ENCODE assay signal across 8 cellular contexts in the genomic region with DNA sequence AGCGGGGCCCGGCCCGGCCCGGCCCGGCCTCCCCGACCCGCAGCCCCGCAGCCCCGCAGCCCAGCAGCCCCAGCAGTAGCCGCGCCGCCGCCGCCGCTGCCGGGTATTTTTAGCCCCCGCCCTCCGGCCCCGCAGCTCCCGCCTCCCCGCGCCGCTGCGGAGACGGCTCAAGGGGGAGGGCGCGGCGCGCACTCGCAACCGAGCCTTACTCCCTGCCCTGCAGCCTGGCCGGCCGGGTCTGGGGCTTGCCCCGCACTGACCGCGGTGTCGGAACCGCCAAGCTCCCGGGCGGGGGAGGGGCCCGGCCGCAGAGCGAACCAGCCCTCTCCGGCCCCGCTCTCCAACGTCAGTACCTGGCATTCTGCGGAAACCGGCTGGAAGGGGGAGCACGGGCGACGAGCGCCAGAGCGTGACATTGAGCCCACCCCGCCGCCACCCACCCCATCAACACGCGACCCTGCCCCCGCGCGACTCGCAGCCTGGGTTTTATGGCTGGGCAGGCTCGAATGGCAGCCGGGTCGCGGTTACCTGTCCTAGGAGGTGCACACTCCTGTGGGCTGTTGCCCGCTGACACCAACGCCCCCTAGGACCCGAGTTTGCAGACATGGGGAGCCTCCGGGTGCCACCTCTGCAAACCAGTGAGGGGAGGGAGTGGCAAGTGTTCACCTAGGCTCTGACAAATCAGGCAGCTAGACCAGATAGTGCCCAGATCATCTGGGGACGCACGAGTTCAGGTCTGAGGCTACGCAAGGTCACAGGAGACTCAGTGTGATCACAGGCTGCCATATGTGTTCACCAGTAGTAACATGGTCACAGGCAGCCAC. TPM values are rescaled to one million over a fixed set of nuclear protein-coding genes. Genes with fewer than 3 reads are reported as not detected.
A peak's percentile ranks its signal among the peaks of the same experiment; 100 is the strongest.
DNase-seq lines count a peak whose midpoint lies in the region; ATAC-seq and TF ChIP-seq lines count a peak whose summit lies in the region.

A gene with protein sequence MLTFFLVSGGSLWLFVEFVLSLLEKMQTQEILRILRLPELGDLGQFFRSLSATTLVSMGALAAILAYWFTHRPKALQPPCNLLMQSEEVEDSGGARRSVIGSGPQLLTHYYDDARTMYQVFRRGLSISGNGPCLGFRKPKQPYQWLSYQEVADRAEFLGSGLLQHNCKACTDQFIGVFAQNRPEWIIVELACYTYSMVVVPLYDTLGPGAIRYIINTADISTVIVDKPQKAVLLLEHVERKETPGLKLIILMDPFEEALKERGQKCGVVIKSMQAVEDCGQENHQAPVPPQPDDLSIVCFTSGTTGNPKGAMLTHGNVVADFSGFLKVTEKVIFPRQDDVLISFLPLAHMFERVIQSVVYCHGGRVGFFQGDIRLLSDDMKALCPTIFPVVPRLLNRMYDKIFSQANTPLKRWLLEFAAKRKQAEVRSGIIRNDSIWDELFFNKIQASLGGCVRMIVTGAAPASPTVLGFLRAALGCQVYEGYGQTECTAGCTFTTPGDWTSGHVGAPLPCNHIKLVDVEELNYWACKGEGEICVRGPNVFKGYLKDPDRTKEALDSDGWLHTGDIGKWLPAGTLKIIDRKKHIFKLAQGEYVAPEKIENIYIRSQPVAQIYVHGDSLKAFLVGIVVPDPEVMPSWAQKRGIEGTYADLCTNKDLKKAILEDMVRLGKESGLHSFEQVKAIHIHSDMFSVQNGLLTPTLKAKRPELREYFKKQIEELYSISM (minus strand): TSS at position 98 of the 824 bp plus-strand sequence. CDS start 105 bp downstream, outside the sequence.

- H3K27me3 ChIP-seq in BJ (ENCODE audit: control insufficient read depth, insufficient read depth, low read length) = peaks cover 33% of the 10 kb centered on the region
- peaks cover 66% of the 10 kb centered on the region for H3K27me3 ChIP-seq in MM.1S (replicated peaks; ENCODE audit: insufficient read depth, low read length)
- peaks cover 29% of the 10 kb centered on the region for H3K27me3 ChIP-seq in gastroesophageal sphincter
- peaks cover 91% of the 10 kb centered on the region for H3K27me3 ChIP-seq in neutrophil

- H3F3A ChIP-seq in MM.1S (ENCODE audit: insufficient read depth, low read length) = no peaks in the 10 kb centered on the region

- no peak within 1 kb of the TSS for H2AFZ ChIP-seq in MM.1S (ENCODE audit: low read length)

- DNase-seq in BJ (ENCODE audit: low read depth) = no peak
- DNase-seq in MM.1S = no peak
- DNase-seq in activated gamma-delta T cell treated with Interleukin-2 at 50 U/mL for 16 hours = peak; percentile 32
- no peak for DNase-seq in COR-L47 (lab: John Stamatoyannopoulos, UW)
- DNase-seq in NCI-H2171 treated with DMSO at 0.1 percent for 48 hours (lab: John Stamatoyannopoulos, UW) = no peak

- H3K79me2 ChIP-seq in MM.1S (ENCODE audit: low read length) = no peaks in the 10 kb centered on the region

- WGBS in gastroesophageal sphincter (ENCODE audit: low coverage in 1 of 2), 2 donors = 0% methylated on average over 2 of the region's 72 CpGs; no CpG with 5 or more reads in 1 of the 2 donors

- no peak for TF ChIP-seq EP300 in gastroesophageal sphincter (IDR thresholded peaks at IDR 0.05)

- H4K20me1 ChIP-seq in MM.1S (ENCODE audit: insufficient read depth, low read length) = no peaks in the 10 kb centered on the region

- peak within 1 kb of the TSS; percentile 46; the same call in 1 of the 2 replicates for H3K4me2 ChIP-seq in MM.1S (ENCODE audit: low read depth, low read length)

- no peak within 1 kb of the TSS for H3K9ac ChIP-seq in MM.1S (ENCODE audit: low read length)

- H3K9me2 ChIP-seq in MM.1S (replicated peaks; ENCODE audit: insufficient read depth, low read length) = no peaks in the 10 kb centered on the region

- POLR2A ChIA-PET in BJ (lab: Charles Lee) = no interaction called here

- TF ChIP-seq POLR2A in gastroesophageal sphincter (IDR thresholded peaks at IDR 0.05) = no peak

- ATAC-seq in gastroesophageal sphincter (peak; percentile 75), GM18867 (IDR thresholded peaks at IDR 0.05; ENCODE audit: unreplicated experiment) (no peak)

- no peak for TF ChIP-seq CTCF in BJ (IDR thresholded peaks at IDR 0.05; ENCODE audit: insufficient read depth, low read depth, low read length)
- no peak for TF ChIP-seq CTCF in MM.1S (IDR thresholded peaks at IDR 0.05; ENCODE audit: low read length)
- no peak for TF ChIP-seq CTCF in gastroesophageal sphincter (IDR thresholded peaks at IDR 0.05)
- TF ChIP-seq CTCF in neutrophil (IDR thresholded peaks at IDR 0.05) = no peak

- no peaks in the 10 kb centered on the region for H3K4me1 ChIP-seq in MM.1S (ENCODE audit: low read length)
- H3K4me1 ChIP-seq in gastroesophageal sphincter = peaks cover 0 to 27% (median 8%) of the 10 kb centered on the region in 3 donors
- H3K4me1 ChIP-seq in neutrophil (ENCODE audit: control insufficient read depth in 1 of 2, insufficient read depth in 1 of 2, low read depth in 1 of 2, low read length in 1 of 2) = peaks cover 0 to 9% of the 10 kb centered on the region in 2 experiments

- H3K36me3 ChIP-seq in BJ (ENCODE audit: control insufficient read depth, insufficient read depth, low read length) (no peaks in the 10 kb centered on the region), MM.1S (replicated peaks; ENCODE audit: insufficient read depth, low read length) (no peaks in the 10 kb centered on the region), gastroesophageal sphincter (no peaks in the 10 kb centered on the region), neutrophil (no peaks in the 10 kb centered on the region)

- CTCF ChIA-PET in BJ (lab: Yijun Ruan, JAX) = interaction anchor here (1.4 to 9.0 kb wide), 4 partner anchors 9 to 588 kb away, joined by 3 to 199 read pairs (median 3); no protein-coding TSS in a partner anchor

- H3K9me3 ChIP-seq in MM.1S (replicated peaks; ENCODE audit: insufficient read depth, low read length) = no peaks in the 10 kb centered on the region
- no peaks in the 10 kb centered on the region for H3K9me3 ChIP-seq in gastroesophageal sphincter
- no peaks in the 10 kb centered on the region for H3K9me3 ChIP-seq in neutrophil

- H3K4me3 ChIP-seq in BJ (ENCODE audit: low read depth, low read length) = peak within 1 kb of the TSS; percentile 45
- peak within 1 kb of the TSS; percentile 34; the same call in 1 of the 2 replicates for H3K4me3 ChIP-seq in MM.1S (ENCODE audit: low read length)
- H3K4me3 ChIP-seq in gastroesophageal sphincter = peak within 1 kb of the TSS; percentile 41 to 67
- H3K4me3 ChIP-seq in neutrophil (ENCODE audit: low read depth in 1 of 2, low read length in 1 of 2) = peak within 1 kb of the TSS; percentile 20 to 52

- H3K27ac ChIP-seq in MM.1S (ENCODE audit: low read length) (no peak within 1 kb of the TSS), gastroesophageal sphincter (peak within 1 kb of the TSS in 1 of 4 donors; percentile 54), neutrophil (no peak within 1 kb of the TSS)

RNA-seq across cellular contexts. Expression of the gene that starts here (rescaled TPM):
- polyA plus RNA-seq in BJ (2011; rRNA removed) = not detected in 2 replicates
- not detected in 2 replicates for polyA minus RNA-seq in BJ (2011; rRNA and poly(A)+ RNA removed)
- 1 to 10 TPM; 1.3 to 3.6 (median 2.6) TPM for total RNA-seq in gastroesophageal sphincter
